20 cellular contexts compared by ENCODE assay signal in the genomic region with DNA sequence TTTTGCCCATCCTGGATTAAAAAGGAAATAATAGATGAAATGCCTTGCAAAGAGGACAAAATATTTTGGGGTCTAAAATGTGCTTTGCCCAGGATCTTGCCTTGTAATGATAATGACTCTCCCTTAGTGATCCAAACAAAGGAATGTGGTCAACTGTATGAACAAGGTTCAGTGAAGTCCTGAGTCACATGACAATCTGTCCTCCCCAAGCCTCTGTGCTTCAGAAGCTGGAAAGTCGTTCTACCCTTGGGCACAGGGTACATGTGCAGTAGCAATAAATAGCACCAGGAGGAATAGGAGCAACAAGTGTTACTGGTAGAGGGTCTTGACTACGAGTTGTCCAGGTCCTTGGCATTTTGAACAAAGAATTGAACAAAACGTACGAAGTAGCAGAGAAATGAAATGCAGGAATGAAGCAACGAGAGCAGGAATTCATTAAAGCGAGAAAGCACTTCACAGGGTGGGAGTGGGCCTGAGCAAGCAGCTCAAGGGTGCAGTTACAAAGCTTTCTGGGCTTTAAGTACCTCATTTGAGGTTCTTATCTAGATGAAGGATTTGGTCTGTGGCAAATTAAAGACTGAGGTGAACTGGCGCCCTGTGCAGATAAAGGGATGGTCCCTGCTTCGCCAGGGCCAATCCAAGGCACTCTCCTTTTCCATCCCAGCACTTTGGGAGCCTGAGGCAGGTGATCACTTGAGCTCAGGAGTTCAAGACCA.
DNase-seq lines count a peak whose midpoint lies in the region; ATAC-seq lines count a peak whose summit lies in the region.
"Had no signal": no experiment of that assay in that cellular context is flagged by ENCODE, and none has a peak within 500 bp of the region (broad histone marks: within the 10 kb centered on the region; RNA-seq: fewer than 3 reads in every experiment).

No MANE protein-coding gene starts in this region.

- no peak overlapping the region for H3K27ac ChIP-seq in neuronal stem cell (replicated peaks; ENCODE audit: low read length)
- H3K27ac ChIP-seq: 22Rv1, left ventricle myocardium inferior had no signal

- no peak overlapping the region for H3K4me2 ChIP-seq in neuronal stem cell (ENCODE audit: insufficient read depth, low read length, poor library complexity, severe bottlenecking)

- no peak overlapping the region for H2BK15ac ChIP-seq in neuronal stem cell (ENCODE audit: low read length)

- H3K4me1 ChIP-seq in neuronal stem cell (ENCODE audit: control insufficient read depth in 2 of 2, insufficient read depth in 1 of 2, low read depth in 1 of 2, low read length in 2 of 2) = peaks cover 2 to 11% of the 10 kb centered on the region in 2 donors
- H3K4me1 ChIP-seq: left ventricle myocardium inferior had no signal

- peak overlapping the region; percentile 42 for H3K27ac Mint-ChIP-seq in central memory CD8-positive, alpha-beta T cell (ENCODE audit: low read depth)
- H3K27ac Mint-ChIP-seq: type B pancreatic cell had no signal

- H3K36me3 ChIP-seq in neuronal stem cell (replicated peaks in 1 of 2; ENCODE audit: control insufficient read depth in 2 of 2, insufficient read depth in 2 of 2, low read length in 2 of 2) = no peaks in the 10 kb centered on the region
- H3K36me3 ChIP-seq: left ventricle myocardium inferior had no signal

- no peak overlapping the region for H4K8ac ChIP-seq in neuronal stem cell (ENCODE audit: low read depth, low read length)

- H3K4ac ChIP-seq in neuronal stem cell (ENCODE audit: low read length) = no peak overlapping the region

- no peak overlapping the region for H2BK12ac ChIP-seq in neuronal stem cell (ENCODE audit: low read length)

- no peak overlapping the region for H4K91ac ChIP-seq in neuronal stem cell (ENCODE audit: low read depth, low read length, poor library complexity)

- H3K4me1 Mint-ChIP-seq in central memory CD8-positive, alpha-beta T cell = peaks cover 20% of the 10 kb centered on the region
- H3K4me1 Mint-ChIP-seq: nephron had no signal

- no peak overlapping the region for H2AK5ac ChIP-seq in neuronal stem cell (ENCODE audit: low read depth, low read length)

- in situ Hi-C loops in KBM-7 (cut with MboI; ENCODE audit: low pct_unique_long_range_greater_than_20kb, low sequenced_read_pairs) = no loop called here

- H2AFZ ChIP-seq in neuronal stem cell (ENCODE audit: low read length) = peak overlapping the region; percentile 89

- H3K27me3 Mint-ChIP-seq in central memory CD8-positive, alpha-beta T cell = no peaks in the 10 kb centered on the region
- H3K27me3 Mint-ChIP-seq: activated CD4-positive, alpha-beta T cell treated with anti-CD3 and anti-CD28 coated beads, Interleukin-2, amount 10 ng/mL, durations not matched to agents 24 days and 14 days; type B pancreatic cell had no signal

- no peak overlapping the region for H3K4me3 ChIP-seq in neuronal stem cell (ENCODE audit: low read length in 2 of 2)
- H3K4me3 ChIP-seq: left ventricle myocardium inferior had no signal

- H3K9me3 Mint-ChIP-seq in central memory CD8-positive, alpha-beta T cell = no peaks in the 10 kb centered on the region
- H3K9me3 Mint-ChIP-seq: nephron had no signal

- no peak overlapping the region for H3K9ac ChIP-seq in neuronal stem cell (ENCODE audit: low read depth, low read length, poor library complexity)

- H3K18ac ChIP-seq in neuronal stem cell (ENCODE audit: low read length) = no peak overlapping the region

- H3K23ac ChIP-seq in neuronal stem cell (ENCODE audit: low read depth, low read length, poor library complexity) = no peak overlapping the region

- no peaks in the 10 kb centered on the region for H3K27me3 ChIP-seq in neuronal stem cell (ENCODE audit: control insufficient read depth in 3 of 3, insufficient read depth in 3 of 3, low read depth in 1 of 3, low read length in 3 of 3)

- H3K14ac ChIP-seq in neuronal stem cell (ENCODE audit: low read length) = no peak overlapping the region

- peaks cover 0 to 4% of the 10 kb centered on the region in 2 donors for H3K9me3 ChIP-seq in neuronal stem cell (replicated peaks in 1 of 2; ENCODE audit: control insufficient read depth in 2 of 2, insufficient read depth in 1 of 2, low read depth in 1 of 2, low read length in 2 of 2)
- H3K9me3 ChIP-seq: left ventricle myocardium inferior had no signal

- H3K36me3 Mint-ChIP-seq in central memory CD8-positive, alpha-beta T cell (ENCODE audit: insufficient read depth) = no peaks in the 10 kb centered on the region
- H3K36me3 Mint-ChIP-seq: CD14-positive monocyte had no signal

- no peaks in the 10 kb centered on the region for H3K79me1 ChIP-seq in neuronal stem cell (ENCODE audit: low read depth, low read length)

- H2BK120ac ChIP-seq in neuronal stem cell (ENCODE audit: low read depth, low read length) = no peak overlapping the region

- H2BK5ac ChIP-seq in neuronal stem cell (ENCODE audit: low read length) = no peak overlapping the region

- no peak for ATAC-seq in central memory CD8-positive, alpha-beta T cell (replicated peaks; ENCODE audit: extremely low read depth, poor library complexity, severe bottlenecking)
- ATAC-seq: sciatic nerve had no signal

- DNase-seq in NCI-H2029 treated with DMSO at 0.1 percent for 48 hours (lab: John Stamatoyannopoulos, UW) (peak; percentile 1), NCI-H2029 (lab: John Stamatoyannopoulos, UW) (no peak), M059J (ENCODE audit: low read depth) (peak; percentile 17), neuronal stem cell (ENCODE audit: low spot score) (no peak), NCI-H1105 treated with DMSO at 0.1 percent for 48 hours (lab: John Stamatoyannopoulos, UW) (no peak), ecto neural progenitor cell (ENCODE audit: low spot score) (no peak), KBM-7 (no peak)
- no peak for DNase-seq in central memory CD8-positive, alpha-beta T cell (ENCODE audit: low spot score in 2 of 2)
- DNase-seq: dermis blood vessel endothelial cell, hippocampal formation, IMR-90, left ventricle myocardium inferior, NCI-H146, NCI-H748 treated with DMSO at 0.1 percent for 48 hours had no signal

- no peak overlapping the region for H3K4me3 Mint-ChIP-seq in central memory CD8-positive, alpha-beta T cell
- H3K4me3 Mint-ChIP-seq: CD14-positive monocyte, nephron, type B pancreatic cell had no signal

- WGBS in neuronal stem cell (ENCODE audit: extremely low coverage in 2 of 2, insufficient read length in 2 of 2, insufficient replicate concordance in 1 of 2), 2 donors = no CpG with 5 or more reads among the region's 8 CpGs

Comparison
In these comparisons a context has a peak if more than half of its experiments do, and no peak if none do; other contexts are left out.
1. DNase-seq: peak in NCI-H2029 treated with DMSO at 0.1 percent for 48 hours (single experiment) and M059J (single experiment); none in NCI-H2029 (single experiment), central memory CD8-positive, alpha-beta T cell (0 of 2), neuronal stem cell (single experiment), NCI-H1105 treated with DMSO at 0.1 percent for 48 hours (single experiment), ecto neural progenitor cell (single experiment) and KBM-7 (single experiment).